ENCODE assay signal across 21 cellular contexts in genomic region chr4:107153956-107154355, GRCh38.
"Had no signal": no experiment of that assay in that cellular context is flagged by ENCODE, and none has a peak within 500 bp of the region (broad histone marks: within the 10 kb centered on the region; RNA-seq: fewer than 3 reads in every experiment).

No MANE protein-coding gene starts in this region.

- H3K27me3 Mint-ChIP-seq: activated T-helper 17 cell treated with anti-CD3 and anti-CD28 coated beads, Interleukin-2, amount 50 U/mL, for 72 hours; central memory CD8-positive, alpha-beta T cell; natural killer cell treated with Interleukin-12 subunit alpha and Interleukin-12 subunit beta and Interleukin-15 and Interleukin-18, amount 100 ng/mL, for 72 hours; stimulated activated memory B cell treated with anti-CD40 and anti-IgM and Interleukin-4, amounts not matched to agents 10 μg/mL and 1 μg/mL and 100 μg/mL, for 72 hours had no signal

- DNase-seq: activated CD4-positive, alpha-beta T cell treated with anti-CD3 and anti-CD28 coated beads for 1 hour; activated CD4-positive, alpha-beta T cell treated with anti-CD3 and anti-CD28 coated beads, Interleukin-2, amount 50 U/mL, for 1 hour; activated T-cell treated with anti-CD3 and anti-CD28 coated beads, Interleukin-2, amount 50 U/mL, for 24 hours; cortex of kidney; foreskin keratinocyte; immature natural killer cell; kidney glomerular epithelial cell; left lung; midbrain; pancreas; psoas muscle; stimulated activated CD4-positive, alpha-beta T cell treated with anti-CD3 and anti-CD28 coated beads, Interleukin-2, amount 100 ng/mL, for 24 hours; stomach; T-cell; uterus had no signal

- H3K27ac Mint-ChIP-seq: activated naive CD4-positive, alpha-beta T cell treated with anti-CD3 and anti-CD28 coated beads, Interleukin-2, amount 50 U/mL, for 72 hours; activated T-cell treated with anti-CD3 and anti-CD28 coated beads, Interleukin-2, amount 50 U/mL, for 24 hours; activated T-helper 17 cell treated with anti-CD3 and anti-CD28 coated beads, Interleukin-2, amount 50 U/mL, for 72 hours; immature natural killer cell; natural killer cell treated with Interleukin-12 subunit alpha and Interleukin-12 subunit beta and Interleukin-15 and Interleukin-18, amount 100 ng/mL, for 72 hours; stimulated activated memory B cell treated with anti-CD40 and anti-IgM and Interleukin-4, amounts not matched to agents 10 μg/mL and 1 μg/mL and 100 μg/mL, for 72 hours; T-cell; T-helper 2 cell treated with Interferon-gamma antibody and Interleukin-4, amounts not matched to agents 5 μg/mL and 100 μg/mL, for 36 hours had no signal

- H3K36me3 Mint-ChIP-seq: activated naive CD4-positive, alpha-beta T cell treated with anti-CD3 and anti-CD28 coated beads, Interleukin-2, amount 50 U/mL, for 72 hours; immature natural killer cell; natural killer cell treated with Interleukin-12 subunit alpha and Interleukin-12 subunit beta and Interleukin-15 and Interleukin-18, amount 100 ng/mL, for 72 hours; stimulated activated memory B cell treated with anti-CD40 and anti-IgM and Interleukin-4, amounts not matched to agents 10 μg/mL and 1 μg/mL and 100 μg/mL, for 72 hours; T-cell had no signal

- ATAC-seq: activated naive CD4-positive, alpha-beta T cell treated with anti-CD3 and anti-CD28 coated beads, Interleukin-2, amount 50 U/mL, for 72 hours; activated T-helper 17 cell treated with anti-CD3 and anti-CD28 coated beads, Interleukin-2, amount 50 U/mL, for 72 hours; foreskin keratinocyte; left lung; natural killer cell treated with Interleukin-12 subunit alpha and Interleukin-12 subunit beta and Interleukin-15 and Interleukin-18, amount 100 ng/mL, for 72 hours; pancreas; psoas muscle; stimulated activated memory B cell treated with anti-CD40 and anti-IgM and Interleukin-4, amounts not matched to agents 10 μg/mL and 1 μg/mL and 100 μg/mL, for 72 hours; T-cell had no signal

- H3K4me1 Mint-ChIP-seq: activated T-helper 17 cell treated with anti-CD3 and anti-CD28 coated beads, Interleukin-2, amount 50 U/mL, for 72 hours; central memory CD8-positive, alpha-beta T cell; immature natural killer cell; stimulated activated memory B cell treated with anti-CD40 and anti-IgM and Interleukin-4, amounts not matched to agents 10 μg/mL and 1 μg/mL and 100 μg/mL, for 72 hours; T-cell had no signal

- H3K4me3 Mint-ChIP-seq: activated T-cell treated with anti-CD3 and anti-CD28 coated beads, Interleukin-2, amount 50 U/mL, for 24 hours; activated T-helper 17 cell treated with anti-CD3 and anti-CD28 coated beads, Interleukin-2, amount 50 U/mL, for 72 hours; central memory CD8-positive, alpha-beta T cell; immature natural killer cell; natural killer cell treated with Interleukin-12 subunit alpha and Interleukin-12 subunit beta and Interleukin-15 and Interleukin-18, amount 100 ng/mL, for 72 hours; stimulated activated memory B cell treated with anti-CD40 and anti-IgM and Interleukin-4, amounts not matched to agents 10 μg/mL and 1 μg/mL and 100 μg/mL, for 72 hours; T-cell; T-helper 2 cell treated with Interferon-gamma antibody and Interleukin-4, amounts not matched to agents 5 μg/mL and 100 μg/mL, for 36 hours had no signal

- H3K9me3 Mint-ChIP-seq: activated T-cell treated with anti-CD3 and anti-CD28 coated beads, Interleukin-2, amount 50 U/mL, for 24 hours; stimulated activated memory B cell treated with anti-CD40 and anti-IgM and Interleukin-4, amounts not matched to agents 10 μg/mL and 1 μg/mL and 100 μg/mL, for 72 hours; T-cell; T-helper 2 cell treated with Interferon-gamma antibody and Interleukin-4, amounts not matched to agents 5 μg/mL and 100 μg/mL, for 36 hours had no signal
